25 cellular contexts compared by ENCODE assay signal in the genomic region with DNA sequence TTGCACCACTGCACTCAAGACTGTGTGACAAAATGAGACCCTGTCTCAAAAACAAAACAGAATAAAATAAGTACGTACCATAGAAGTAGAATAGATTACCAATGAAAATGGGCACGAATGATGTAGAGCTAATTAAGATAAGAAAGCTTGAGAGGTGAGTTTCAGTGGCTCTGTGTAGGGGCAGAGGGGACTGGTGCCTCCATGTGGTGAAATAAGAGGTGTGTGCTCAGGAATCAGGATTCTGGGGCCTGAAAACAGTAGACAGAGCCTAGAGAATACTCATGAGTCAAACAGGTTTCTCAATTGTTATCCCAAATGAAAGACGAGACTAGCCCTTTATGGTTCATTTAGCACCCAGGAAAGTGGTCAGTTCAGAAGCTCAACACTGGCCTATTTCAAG.
"Had no signal": no experiment of that assay in that cellular context is flagged by ENCODE, and none has a peak within 500 bp of the region (broad histone marks: within the 10 kb centered on the region; RNA-seq: fewer than 3 reads in every experiment).

No MANE protein-coding gene starts in this region.

- H3K27me3 Mint-ChIP-seq: activated CD4-positive, alpha-beta T cell treated with anti-CD3 and anti-CD28 coated beads, Interleukin-2, amount 10 ng/mL, durations not matched to agents 7 days and 5 days; activated CD8-positive, alpha-beta memory T cell treated with anti-CD3 and anti-CD28 coated beads, Interleukin-2, amount 10 ng/mL, durations not matched to agents 7 days and 5 days; activated CD8-positive, alpha-beta T cell treated with anti-CD3 and anti-CD28 coated beads for 36 hours; type B pancreatic cell had no signal

- H3K4me1 ChIP-seq: heart left ventricle, prostate gland, right atrium auricular region, spleen had no signal

- H3K9me3 ChIP-seq: body of pancreas, heart left ventricle, ovary, prostate gland, right atrium auricular region, spleen, thoracic aorta had no signal

- H3K27ac ChIP-seq: body of pancreas, cardiac muscle cell, epithelial cell of prostate, heart left ventricle, ovary, prostate gland, right atrium auricular region, spleen, thoracic aorta had no signal

- DNase-seq: activated CD4-positive, alpha-beta T cell treated with anti-CD3 and anti-CD28 coated beads, Interleukin-2, amount 10 ng/mL, durations not matched to agents 7 days and 5 days; activated CD4-positive, CD25-positive, alpha-beta regulatory T cell treated with anti-CD3 and anti-CD28 coated beads, Interleukin-2, amount 50 U/mL, for 72 hours; activated CD8-positive, alpha-beta memory T cell treated with anti-CD3 and anti-CD28 coated beads, Interleukin-2, amount 10 ng/mL, durations not matched to agents 7 days and 5 days; activated CD8-positive, alpha-beta T cell treated with anti-CD3 and anti-CD28 coated beads for 36 hours; activated effector memory CD4-positive, alpha-beta T cell treated with anti-CD3 and anti-CD28 coated beads, Interleukin-2, amount 50 U/mL, for 16 hours; activated naive CD4-positive, alpha-beta T cell treated with anti-CD3 and anti-CD28 coated beads, Interleukin-2, amount 50 U/mL, for 16 hours; activated T-cell treated with anti-CD3 and anti-CD28 coated beads for 4 hours; anterior cingulate cortex; body of pancreas; cortex of kidney; heart left ventricle; kidney; midbrain; natural killer cell; ovary; spleen; stimulated activated CD4-positive, alpha-beta T cell treated with anti-CD3 and anti-CD28 coated beads, Interleukin-4, amount 100 ng/mL, for 1 hour; stimulated activated naive CD4-positive, alpha-beta T cell treated with Interleukin-2 at 50 U/mL for 16 hours had no signal

- H3K36me3 Mint-ChIP-seq: activated CD8-positive, alpha-beta memory T cell treated with anti-CD3 and anti-CD28 coated beads, Interleukin-2, amount 10 ng/mL, durations not matched to agents 7 days and 5 days; natural killer cell; type B pancreatic cell had no signal

- ATAC-seq: activated CD8-positive, alpha-beta memory T cell treated with anti-CD3 and anti-CD28 coated beads, Interleukin-2, amount 10 ng/mL, durations not matched to agents 7 days and 5 days; activated CD8-positive, alpha-beta T cell treated with anti-CD3 and anti-CD28 coated beads for 36 hours; body of pancreas; heart left ventricle; left lobe of liver; natural killer cell had no signal

- H3K4me3 Mint-ChIP-seq: activated CD4-positive, alpha-beta T cell treated with anti-CD3 and anti-CD28 coated beads, Interleukin-2, amount 10 ng/mL, durations not matched to agents 7 days and 5 days; activated CD8-positive, alpha-beta memory T cell treated with anti-CD3 and anti-CD28 coated beads, Interleukin-2, amount 10 ng/mL, durations not matched to agents 7 days and 5 days; activated CD8-positive, alpha-beta T cell treated with anti-CD3 and anti-CD28 coated beads for 36 hours; natural killer cell; type B pancreatic cell had no signal

- H3K27ac Mint-ChIP-seq: activated CD4-positive, alpha-beta T cell treated with anti-CD3 and anti-CD28 coated beads, Interleukin-2, amount 10 ng/mL, durations not matched to agents 7 days and 5 days; activated CD8-positive, alpha-beta memory T cell treated with anti-CD3 and anti-CD28 coated beads, Interleukin-2, amount 10 ng/mL, durations not matched to agents 7 days and 5 days; activated CD8-positive, alpha-beta T cell treated with anti-CD3 and anti-CD28 coated beads for 36 hours; natural killer cell; type B pancreatic cell had no signal

- H3K4me1 Mint-ChIP-seq: activated CD4-positive, alpha-beta T cell treated with anti-CD3 and anti-CD28 coated beads, Interleukin-2, amount 10 ng/mL, durations not matched to agents 7 days and 5 days; activated CD8-positive, alpha-beta memory T cell treated with anti-CD3 and anti-CD28 coated beads, Interleukin-2, amount 10 ng/mL, durations not matched to agents 7 days and 5 days; natural killer cell had no signal

- H3K9me3 Mint-ChIP-seq: activated CD8-positive, alpha-beta T cell treated with anti-CD3 and anti-CD28 coated beads for 36 hours; type B pancreatic cell had no signal

- H3K27me3 ChIP-seq: body of pancreas, cardiac muscle cell, heart left ventricle, ovary, right atrium auricular region, spleen had no signal

- H3K4me3 ChIP-seq: body of pancreas, cardiac muscle cell, heart left ventricle, ovary, prostate gland, right atrium auricular region, spleen, thoracic aorta had no signal
